ENCODE assay signal across 24 cellular contexts in the genomic region with DNA sequence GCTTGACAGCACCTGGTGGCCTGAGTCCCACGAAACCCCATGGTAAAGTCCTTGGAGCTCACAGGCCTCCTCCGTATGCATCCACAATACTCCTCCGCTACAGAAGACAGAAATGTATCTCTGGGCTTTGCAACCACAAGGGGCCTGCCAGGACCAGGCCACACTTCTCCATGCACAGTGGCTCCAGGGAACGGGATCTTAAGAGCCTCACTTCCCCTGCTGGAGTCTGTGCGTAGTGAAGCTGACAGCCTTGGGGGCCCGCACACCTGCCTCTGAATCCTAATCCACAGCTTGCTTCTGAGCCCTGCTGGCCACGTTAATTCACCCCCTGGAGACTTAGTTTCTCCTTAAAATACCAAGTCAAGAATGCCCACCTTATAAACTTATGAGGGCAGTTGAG.
"Had no signal": no experiment of that assay in that cellular context is flagged by ENCODE, and none has a peak within 500 bp of the region (broad histone marks: within the 10 kb centered on the region; RNA-seq: fewer than 3 reads in every experiment).

No MANE protein-coding gene starts in this region.

- H3K27ac ChIP-seq: colonic mucosa, foreskin keratinocyte, hepatocyte, left lung, prostate gland, skin epidermis, suprapubic skin had no signal

- H3K9me3 ChIP-seq: colonic mucosa, left lung, prostate gland, suprapubic skin had no signal

- H3K4me1 ChIP-seq: colonic mucosa, foreskin keratinocyte, left lung, suprapubic skin had no signal

- H3K36me3 Mint-ChIP-seq: activated naive CD4-positive, alpha-beta T cell treated with anti-CD3 and anti-CD28 coated beads, Interleukin-2, amount 10 ng/mL, durations not matched to agents 7 days and 5 days; brain; type B pancreatic cell had no signal

- H3K4me3 Mint-ChIP-seq: activated CD4-positive, alpha-beta T cell treated with anti-CD3 and anti-CD28 coated beads, Interleukin-2, amount 10 ng/mL, durations not matched to agents 7 days and 5 days; activated CD8-positive, alpha-beta T cell treated with anti-CD3 and anti-CD28 coated beads, Interleukin-2, amount 10 ng/mL, durations not matched to agents 7 days and 5 days; activated naive CD4-positive, alpha-beta T cell treated with anti-CD3 and anti-CD28 coated beads, Interleukin-2, amount 10 ng/mL, durations not matched to agents 7 days and 5 days; activated naive CD8-positive, alpha-beta T cell treated with anti-CD3 and anti-CD28 coated beads, Interleukin-2, amount 50 U/mL, for 24 hours; brain; stimulated activated naive CD8-positive, alpha-beta T cell treated with anti-CD3 and anti-CD28 coated beads, Interleukin-15, amount 100 ng/mL, for 72 hours; T-helper 2 cell treated with Interferon-gamma antibody and Interleukin-4, amounts not matched to agents 5 μg/mL and 100 μg/mL, for 36 hours; type B pancreatic cell had no signal

- H3K36me3 ChIP-seq: colonic mucosa, left lung, prostate gland, suprapubic skin had no signal

- H3K4me3 ChIP-seq: colonic mucosa, hepatocyte, left lung, prostate gland, skin epidermis, suprapubic skin had no signal

- DNase-seq: activated CD4-positive, alpha-beta T cell treated with anti-CD3 and anti-CD28 coated beads, Interleukin-2, amount 10 ng/mL, durations not matched to agents 7 days and 5 days; activated CD8-positive, alpha-beta memory T cell treated with anti-CD3 and anti-CD28 coated beads, Interleukin-2, amount 50 U/mL, for 4 hours; activated CD8-positive, alpha-beta T cell treated with anti-CD3 and anti-CD28 coated beads, Interleukin-2, amount 10 ng/mL, durations not matched to agents 7 days and 5 days; activated effector memory CD4-positive, alpha-beta T cell treated with Interleukin-2 at 50 U/mL for 16 hours; activated naive CD4-positive, alpha-beta T cell treated with anti-CD3 and anti-CD28 coated beads, Interleukin-2, amount 10 ng/mL, durations not matched to agents 7 days and 5 days; activated naive CD8-positive, alpha-beta T cell treated with anti-CD3 and anti-CD28 coated beads, Interleukin-2, amount 50 U/mL, for 24 hours; activated T-cell treated with anti-CD3 and anti-CD28 coated beads, Interleukin-2, amount 50 U/mL, for 48 hours; anterior cingulate cortex; central memory CD4-positive, alpha-beta T cell; colonic mucosa; foreskin keratinocyte; kidney; left lung; mammary epithelial cell; stimulated activated naive CD8-positive, alpha-beta T cell treated with anti-CD3 and anti-CD28 coated beads, Interleukin-15, amount 100 ng/mL, for 72 hours had no signal

- H3K27me3 ChIP-seq: colonic mucosa, foreskin keratinocyte, hepatocyte, left lung, suprapubic skin had no signal

- H3K4me1 Mint-ChIP-seq: activated CD4-positive, alpha-beta T cell treated with anti-CD3 and anti-CD28 coated beads, Interleukin-2, amount 10 ng/mL, durations not matched to agents 7 days and 5 days; activated naive CD4-positive, alpha-beta T cell treated with anti-CD3 and anti-CD28 coated beads, Interleukin-2, amount 10 ng/mL, durations not matched to agents 7 days and 5 days; activated naive CD8-positive, alpha-beta T cell treated with anti-CD3 and anti-CD28 coated beads, Interleukin-2, amount 50 U/mL, for 24 hours; brain; stimulated activated naive CD8-positive, alpha-beta T cell treated with anti-CD3 and anti-CD28 coated beads, Interleukin-15, amount 100 ng/mL, for 72 hours had no signal

- H3K4me2 ChIP-seq: hepatocyte had no signal

- ATAC-seq: activated CD4-positive, CD25-positive, alpha-beta regulatory T cell treated with anti-CD3 and anti-CD28 coated beads, Interleukin-2, amount 50 U/mL, for 24 hours; activated CD8-positive, alpha-beta T cell treated with anti-CD3 and anti-CD28 coated beads, Interleukin-2, amount 10 ng/mL, durations not matched to agents 7 days and 5 days; activated naive CD8-positive, alpha-beta T cell treated with anti-CD3 and anti-CD28 coated beads, Interleukin-2, amount 50 U/mL, for 24 hours; foreskin keratinocyte; left lung; right cardiac atrium; stimulated activated naive CD8-positive, alpha-beta T cell treated with anti-CD3 and anti-CD28 coated beads, Interleukin-15, amount 100 ng/mL, for 72 hours had no signal

- FAIRE-seq: kidney had no signal

- H3K27ac Mint-ChIP-seq: activated CD4-positive, alpha-beta T cell treated with anti-CD3 and anti-CD28 coated beads, Interleukin-2, amount 10 ng/mL, durations not matched to agents 7 days and 5 days; activated CD8-positive, alpha-beta T cell treated with anti-CD3 and anti-CD28 coated beads, Interleukin-2, amount 10 ng/mL, durations not matched to agents 7 days and 5 days; activated naive CD4-positive, alpha-beta T cell treated with anti-CD3 and anti-CD28 coated beads, Interleukin-2, amount 10 ng/mL, durations not matched to agents 7 days and 5 days; activated naive CD8-positive, alpha-beta T cell treated with anti-CD3 and anti-CD28 coated beads, Interleukin-2, amount 50 U/mL, for 24 hours; stimulated activated naive CD8-positive, alpha-beta T cell treated with anti-CD3 and anti-CD28 coated beads, Interleukin-15, amount 100 ng/mL, for 72 hours; T-helper 2 cell treated with Interferon-gamma antibody and Interleukin-4, amounts not matched to agents 5 μg/mL and 100 μg/mL, for 36 hours; type B pancreatic cell had no signal

- H3K79me2 ChIP-seq: hepatocyte had no signal

- H2AFZ ChIP-seq: hepatocyte had no signal
